Comparison of ENCODE assay signal across 1 cellular context in the genomic region with DNA sequence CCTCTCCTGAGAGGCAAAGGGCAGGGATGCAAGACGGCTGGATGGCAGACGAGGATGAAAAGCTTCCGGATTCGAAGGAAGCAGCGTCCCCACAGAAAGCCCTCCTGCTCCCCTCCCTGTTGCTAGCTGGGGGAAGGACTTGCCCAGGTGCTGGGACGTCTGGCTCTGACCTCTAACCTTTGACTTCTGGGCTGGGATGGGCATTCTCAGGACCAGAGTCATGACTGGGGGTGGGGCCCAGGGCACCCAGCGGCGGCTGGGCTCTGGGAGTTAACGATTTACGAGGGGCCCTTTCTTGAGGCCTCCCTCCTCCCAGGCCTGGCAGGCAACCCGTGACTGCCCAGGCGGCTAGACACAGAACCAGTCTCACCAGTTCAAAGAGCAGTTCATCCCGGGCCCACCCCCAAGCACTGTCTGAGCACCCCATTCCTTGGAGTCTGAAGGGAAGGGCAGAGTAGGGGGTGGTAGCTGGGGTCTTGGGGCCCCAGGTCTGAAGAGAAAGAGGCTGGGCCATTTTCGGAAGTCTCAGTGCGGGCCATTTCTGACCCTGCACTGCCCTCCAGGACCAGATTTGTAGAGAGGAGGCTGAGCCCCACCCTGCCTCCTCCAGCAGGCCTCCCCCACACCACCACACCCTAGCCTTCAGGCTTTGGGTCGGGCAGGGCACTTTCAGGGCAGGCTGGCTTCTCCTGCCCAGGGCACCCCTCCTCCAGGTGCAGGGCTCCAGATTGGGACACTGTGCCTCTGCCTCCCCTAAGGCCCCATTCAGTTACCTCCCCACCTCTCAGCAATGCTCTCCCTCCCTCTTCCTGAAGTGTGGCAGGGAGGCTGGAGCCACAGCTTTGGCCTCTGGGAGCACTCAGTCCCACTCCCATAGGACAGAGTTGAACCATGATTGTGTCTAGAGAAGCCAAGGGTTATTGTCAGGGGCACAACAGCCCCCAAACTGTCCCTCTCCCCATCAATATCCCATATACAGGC.
TF ChIP-seq lines count a peak whose summit lies in the region.

No MANE protein-coding gene starts in this region.

TF ChIP-seq in HepG2, 621 proteins besides CTCF, POLR2A, EP300 and RAD21 (continued from another document and continues in another):
- TF ChIP-seq, protein P1, sequence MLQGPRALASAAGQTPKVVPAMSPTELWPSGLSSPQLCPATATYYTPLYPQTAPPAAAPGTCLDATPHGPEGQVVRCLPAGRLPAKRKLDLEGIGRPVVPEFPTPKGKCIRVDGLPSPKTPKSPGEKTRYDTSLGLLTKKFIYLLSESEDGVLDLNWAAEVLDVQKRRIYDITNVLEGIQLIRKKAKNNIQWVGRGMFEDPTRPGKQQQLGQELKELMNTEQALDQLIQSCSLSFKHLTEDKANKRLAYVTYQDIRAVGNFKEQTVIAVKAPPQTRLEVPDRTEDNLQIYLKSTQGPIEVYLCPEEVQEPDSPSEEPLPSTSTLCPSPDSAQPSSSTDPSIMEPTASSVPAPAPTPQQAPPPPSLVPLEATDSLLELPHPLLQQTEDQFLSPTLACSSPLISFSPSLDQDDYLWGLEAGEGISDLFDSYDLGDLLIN (CRISPR knock-in tag; IDR thresholded peaks at IDR 0.05; ENCODE audit: borderline replicate concordance) = no peak
- TF ChIP-seq, protein P2, sequence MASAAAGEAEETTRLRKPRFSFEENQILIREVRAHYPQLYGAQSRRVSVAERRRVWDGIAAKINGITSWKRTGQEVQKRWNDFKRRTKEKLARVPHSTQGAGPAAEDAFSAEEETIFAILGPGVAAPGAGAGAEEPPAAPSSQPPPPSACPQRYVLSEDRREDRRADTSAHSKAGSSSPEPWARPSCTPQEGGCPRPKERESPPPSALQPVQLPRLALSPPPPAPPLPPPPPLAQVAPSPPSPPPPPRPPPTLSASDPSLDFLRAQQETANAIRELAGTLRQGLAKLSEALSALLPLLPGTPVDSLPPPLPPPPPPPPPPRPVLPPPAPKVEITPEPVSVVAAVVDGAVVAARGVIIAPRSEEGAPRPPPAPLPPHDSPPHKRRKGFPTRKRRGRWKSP (CRISPR knock-in tag; IDR thresholded peaks at IDR 0.05) = no peak
- TF ChIP-seq, protein P3, sequence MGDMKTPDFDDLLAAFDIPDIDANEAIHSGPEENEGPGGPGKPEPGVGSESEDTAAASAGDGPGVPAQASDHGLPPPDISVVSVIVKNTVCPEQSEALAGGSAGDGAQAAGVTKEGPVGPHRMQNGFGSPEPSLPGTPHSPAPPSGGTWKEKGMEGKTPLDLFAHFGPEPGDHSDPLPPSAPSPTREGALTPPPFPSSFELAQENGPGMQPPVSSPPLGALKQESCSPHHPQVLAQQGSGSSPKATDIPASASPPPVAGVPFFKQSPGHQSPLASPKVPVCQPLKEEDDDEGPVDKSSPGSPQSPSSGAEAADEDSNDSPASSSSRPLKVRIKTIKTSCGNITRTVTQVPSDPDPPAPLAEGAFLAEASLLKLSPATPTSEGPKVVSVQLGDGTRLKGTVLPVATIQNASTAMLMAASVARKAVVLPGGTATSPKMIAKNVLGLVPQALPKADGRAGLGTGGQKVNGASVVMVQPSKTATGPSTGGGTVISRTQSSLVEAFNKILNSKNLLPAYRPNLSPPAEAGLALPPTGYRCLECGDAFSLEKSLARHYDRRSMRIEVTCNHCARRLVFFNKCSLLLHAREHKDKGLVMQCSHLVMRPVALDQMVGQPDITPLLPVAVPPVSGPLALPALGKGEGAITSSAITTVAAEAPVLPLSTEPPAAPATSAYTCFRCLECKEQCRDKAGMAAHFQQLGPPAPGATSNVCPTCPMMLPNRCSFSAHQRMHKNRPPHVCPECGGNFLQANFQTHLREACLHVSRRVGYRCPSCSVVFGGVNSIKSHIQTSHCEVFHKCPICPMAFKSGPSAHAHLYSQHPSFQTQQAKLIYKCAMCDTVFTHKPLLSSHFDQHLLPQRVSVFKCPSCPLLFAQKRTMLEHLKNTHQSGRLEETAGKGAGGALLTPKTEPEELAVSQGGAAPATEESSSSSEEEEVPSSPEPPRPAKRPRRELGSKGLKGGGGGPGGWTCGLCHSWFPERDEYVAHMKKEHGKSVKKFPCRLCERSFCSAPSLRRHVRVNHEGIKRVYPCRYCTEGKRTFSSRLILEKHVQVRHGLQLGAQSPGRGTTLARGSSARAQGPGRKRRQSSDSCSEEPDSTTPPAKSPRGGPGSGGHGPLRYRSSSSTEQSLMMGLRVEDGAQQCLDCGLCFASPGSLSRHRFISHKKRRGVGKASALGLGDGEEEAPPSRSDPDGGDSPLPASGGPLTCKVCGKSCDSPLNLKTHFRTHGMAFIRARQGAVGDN (CRISPR knock-in tag; IDR thresholded peaks at IDR 0.05) = peak; percentile 96
- TF ChIP-seq MED8 (CRISPR knock-in tag; IDR thresholded peaks at IDR 0.05; ENCODE audit: insufficient replicate concordance) = peak; percentile 53
- TF ChIP-seq, protein P4, sequence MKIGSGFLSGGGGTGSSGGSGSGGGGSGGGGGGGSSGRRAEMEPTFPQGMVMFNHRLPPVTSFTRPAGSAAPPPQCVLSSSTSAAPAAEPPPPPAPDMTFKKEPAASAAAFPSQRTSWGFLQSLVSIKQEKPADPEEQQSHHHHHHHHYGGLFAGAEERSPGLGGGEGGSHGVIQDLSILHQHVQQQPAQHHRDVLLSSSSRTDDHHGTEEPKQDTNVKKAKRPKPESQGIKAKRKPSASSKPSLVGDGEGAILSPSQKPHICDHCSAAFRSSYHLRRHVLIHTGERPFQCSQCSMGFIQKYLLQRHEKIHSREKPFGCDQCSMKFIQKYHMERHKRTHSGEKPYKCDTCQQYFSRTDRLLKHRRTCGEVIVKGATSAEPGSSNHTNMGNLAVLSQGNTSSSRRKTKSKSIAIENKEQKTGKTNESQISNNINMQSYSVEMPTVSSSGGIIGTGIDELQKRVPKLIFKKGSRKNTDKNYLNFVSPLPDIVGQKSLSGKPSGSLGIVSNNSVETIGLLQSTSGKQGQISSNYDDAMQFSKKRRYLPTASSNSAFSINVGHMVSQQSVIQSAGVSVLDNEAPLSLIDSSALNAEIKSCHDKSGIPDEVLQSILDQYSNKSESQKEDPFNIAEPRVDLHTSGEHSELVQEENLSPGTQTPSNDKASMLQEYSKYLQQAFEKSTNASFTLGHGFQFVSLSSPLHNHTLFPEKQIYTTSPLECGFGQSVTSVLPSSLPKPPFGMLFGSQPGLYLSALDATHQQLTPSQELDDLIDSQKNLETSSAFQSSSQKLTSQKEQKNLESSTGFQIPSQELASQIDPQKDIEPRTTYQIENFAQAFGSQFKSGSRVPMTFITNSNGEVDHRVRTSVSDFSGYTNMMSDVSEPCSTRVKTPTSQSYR (CRISPR knock-in tag; IDR thresholded peaks at IDR 0.05; ENCODE audit: borderline replicate concordance) = peak; percentile 82
- TF ChIP-seq, protein P5, sequence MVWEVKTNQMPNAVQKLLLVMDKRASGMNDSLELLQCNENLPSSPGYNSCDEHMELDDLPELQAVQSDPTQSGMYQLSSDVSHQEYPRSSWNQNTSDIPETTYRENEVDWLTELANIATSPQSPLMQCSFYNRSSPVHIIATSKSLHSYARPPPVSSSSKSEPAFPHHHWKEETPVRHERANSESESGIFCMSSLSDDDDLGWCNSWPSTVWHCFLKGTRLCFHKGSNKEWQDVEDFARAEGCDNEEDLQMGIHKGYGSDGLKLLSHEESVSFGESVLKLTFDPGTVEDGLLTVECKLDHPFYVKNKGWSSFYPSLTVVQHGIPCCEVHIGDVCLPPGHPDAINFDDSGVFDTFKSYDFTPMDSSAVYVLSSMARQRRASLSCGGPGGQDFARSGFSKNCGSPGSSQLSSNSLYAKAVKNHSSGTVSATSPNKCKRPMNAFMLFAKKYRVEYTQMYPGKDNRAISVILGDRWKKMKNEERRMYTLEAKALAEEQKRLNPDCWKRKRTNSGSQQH (CRISPR knock-in tag; IDR thresholded peaks at IDR 0.05; ENCODE audit: low read depth) = no peak
- TF ChIP-seq, protein P6, sequence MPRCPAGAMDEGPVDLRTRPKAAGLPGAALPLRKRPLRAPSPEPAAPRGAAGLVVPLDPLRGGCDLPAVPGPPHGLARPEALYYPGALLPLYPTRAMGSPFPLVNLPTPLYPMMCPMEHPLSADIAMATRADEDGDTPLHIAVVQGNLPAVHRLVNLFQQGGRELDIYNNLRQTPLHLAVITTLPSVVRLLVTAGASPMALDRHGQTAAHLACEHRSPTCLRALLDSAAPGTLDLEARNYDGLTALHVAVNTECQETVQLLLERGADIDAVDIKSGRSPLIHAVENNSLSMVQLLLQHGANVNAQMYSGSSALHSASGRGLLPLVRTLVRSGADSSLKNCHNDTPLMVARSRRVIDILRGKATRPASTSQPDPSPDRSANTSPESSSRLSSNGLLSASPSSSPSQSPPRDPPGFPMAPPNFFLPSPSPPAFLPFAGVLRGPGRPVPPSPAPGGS (CRISPR knock-in tag; IDR thresholded peaks at IDR 0.05) = no peak
- no peak for TF ChIP-seq CHD4 (IDR thresholded peaks at IDR 0.05; ENCODE audit: borderline replicate concordance, low read length)
- TF ChIP-seq SRY (CRISPR knock-in tag; IDR thresholded peaks at IDR 0.05) = peak; percentile 46; the same call in 1 of the 2 replicates
- TF ChIP-seq, protein P7, sequence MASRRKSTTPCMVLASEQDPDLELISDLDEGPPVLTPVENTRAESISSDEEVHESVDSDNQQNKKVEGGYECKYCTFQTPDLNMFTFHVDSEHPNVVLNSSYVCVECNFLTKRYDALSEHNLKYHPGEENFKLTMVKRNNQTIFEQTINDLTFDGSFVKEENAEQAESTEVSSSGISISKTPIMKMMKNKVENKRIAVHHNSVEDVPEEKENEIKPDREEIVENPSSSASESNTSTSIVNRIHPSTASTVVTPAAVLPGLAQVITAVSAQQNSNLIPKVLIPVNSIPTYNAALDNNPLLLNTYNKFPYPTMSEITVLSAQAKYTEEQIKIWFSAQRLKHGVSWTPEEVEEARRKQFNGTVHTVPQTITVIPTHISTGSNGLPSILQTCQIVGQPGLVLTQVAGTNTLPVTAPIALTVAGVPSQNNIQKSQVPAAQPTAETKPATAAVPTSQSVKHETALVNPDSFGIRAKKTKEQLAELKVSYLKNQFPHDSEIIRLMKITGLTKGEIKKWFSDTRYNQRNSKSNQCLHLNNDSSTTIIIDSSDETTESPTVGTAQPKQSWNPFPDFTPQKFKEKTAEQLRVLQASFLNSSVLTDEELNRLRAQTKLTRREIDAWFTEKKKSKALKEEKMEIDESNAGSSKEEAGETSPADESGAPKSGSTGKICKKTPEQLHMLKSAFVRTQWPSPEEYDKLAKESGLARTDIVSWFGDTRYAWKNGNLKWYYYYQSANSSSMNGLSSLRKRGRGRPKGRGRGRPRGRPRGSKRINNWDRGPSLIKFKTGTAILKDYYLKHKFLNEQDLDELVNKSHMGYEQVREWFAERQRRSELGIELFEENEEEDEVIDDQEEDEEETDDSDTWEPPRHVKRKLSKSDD (CRISPR knock-in tag; IDR thresholded peaks at IDR 0.05; ENCODE audit: low read depth) = peak; percentile 83
- TF ChIP-seq, protein P8, sequence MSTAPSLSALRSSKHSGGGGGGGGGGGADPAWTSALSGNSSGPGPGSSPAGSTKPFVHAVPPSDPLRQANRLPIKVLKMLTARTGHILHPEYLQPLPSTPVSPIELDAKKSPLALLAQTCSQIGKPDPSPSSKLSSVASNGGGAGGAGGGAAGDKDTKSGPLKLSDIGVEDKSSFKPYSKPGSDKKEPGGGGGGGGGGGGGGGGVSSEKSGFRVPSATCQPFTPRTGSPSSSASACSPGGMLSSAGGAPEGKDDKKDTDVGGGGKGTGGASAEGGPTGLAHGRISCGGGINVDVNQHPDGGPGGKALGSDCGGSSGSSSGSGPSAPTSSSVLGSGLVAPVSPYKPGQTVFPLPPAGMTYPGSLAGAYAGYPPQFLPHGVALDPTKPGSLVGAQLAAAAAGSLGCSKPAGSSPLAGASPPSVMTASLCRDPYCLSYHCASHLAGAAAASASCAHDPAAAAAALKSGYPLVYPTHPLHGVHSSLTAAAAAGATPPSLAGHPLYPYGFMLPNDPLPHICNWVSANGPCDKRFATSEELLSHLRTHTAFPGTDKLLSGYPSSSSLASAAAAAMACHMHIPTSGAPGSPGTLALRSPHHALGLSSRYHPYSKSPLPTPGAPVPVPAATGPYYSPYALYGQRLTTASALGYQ (CRISPR knock-in tag; IDR thresholded peaks at IDR 0.05) = peak; percentile 58; the same call in 1 of the 2 replicates
- no peak for TF ChIP-seq DNMT3B (CRISPR knock-in tag; conservative IDR thresholded peaks at IDR 0.05)
- 0 out of 2 replicates have a peak, but pooled peaks have one; percentile 37 for TF ChIP-seq TMF1 (CRISPR knock-in tag; IDR thresholded peaks at IDR 0.05; ENCODE audit: low read depth)
- TF ChIP-seq NKX3-1 (CRISPR knock-in tag; IDR thresholded peaks at IDR 0.05) = no peak
- 0 out of 2 replicates have a peak, but pooled peaks have one; percentile 51 for TF ChIP-seq ZMAT3 (CRISPR knock-in tag; conservative IDR thresholded peaks at IDR 0.05)
- TF ChIP-seq, protein P9, sequence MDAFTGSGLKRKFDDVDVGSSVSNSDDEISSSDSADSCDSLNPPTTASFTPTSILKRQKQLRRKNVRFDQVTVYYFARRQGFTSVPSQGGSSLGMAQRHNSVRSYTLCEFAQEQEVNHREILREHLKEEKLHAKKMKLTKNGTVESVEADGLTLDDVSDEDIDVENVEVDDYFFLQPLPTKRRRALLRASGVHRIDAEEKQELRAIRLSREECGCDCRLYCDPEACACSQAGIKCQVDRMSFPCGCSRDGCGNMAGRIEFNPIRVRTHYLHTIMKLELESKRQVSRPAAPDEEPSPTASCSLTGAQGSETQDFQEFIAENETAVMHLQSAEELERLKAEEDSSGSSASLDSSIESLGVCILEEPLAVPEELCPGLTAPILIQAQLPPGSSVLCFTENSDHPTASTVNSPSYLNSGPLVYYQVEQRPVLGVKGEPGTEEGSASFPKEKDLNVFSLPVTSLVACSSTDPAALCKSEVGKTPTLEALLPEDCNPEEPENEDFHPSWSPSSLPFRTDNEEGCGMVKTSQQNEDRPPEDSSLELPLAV (CRISPR knock-in tag; conservative IDR thresholded peaks at IDR 0.05; ENCODE audit: low read depth) = no peak
- no peak for TF ChIP-seq ZNF781 (CRISPR knock-in tag; IDR thresholded peaks at IDR 0.05; ENCODE audit: borderline replicate concordance, not compliant biosample characterization)
- TF ChIP-seq, protein P10, sequence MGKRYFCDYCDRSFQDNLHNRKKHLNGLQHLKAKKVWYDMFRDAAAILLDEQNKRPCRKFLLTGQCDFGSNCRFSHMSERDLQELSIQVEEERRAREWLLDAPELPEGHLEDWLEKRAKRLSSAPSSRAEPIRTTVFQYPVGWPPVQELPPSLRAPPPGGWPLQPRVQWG (CRISPR knock-in tag; IDR thresholded peaks at IDR 0.05; ENCODE audit: borderline replicate concordance, low read depth) = no peak
- TF ChIP-seq ASH2L (IDR thresholded peaks at IDR 0.05; ENCODE audit: insufficient read length, low read depth, low read length) = peak; percentile 51
- TF ChIP-seq GLI4 (CRISPR knock-in tag; IDR thresholded peaks at IDR 0.05; ENCODE audit: borderline replicate concordance) = no peak; the same call in 1 of the 2 replicates
- TF ChIP-seq POLR2G (IDR thresholded peaks at IDR 0.05; ENCODE audit: low read depth, low read length) = peak; percentile 71
- peak; percentile 81 for TF ChIP-seq MEIS1 (CRISPR knock-in tag; IDR thresholded peaks at IDR 0.05; ENCODE audit: borderline replicate concordance)
- TF ChIP-seq, protein P11, sequence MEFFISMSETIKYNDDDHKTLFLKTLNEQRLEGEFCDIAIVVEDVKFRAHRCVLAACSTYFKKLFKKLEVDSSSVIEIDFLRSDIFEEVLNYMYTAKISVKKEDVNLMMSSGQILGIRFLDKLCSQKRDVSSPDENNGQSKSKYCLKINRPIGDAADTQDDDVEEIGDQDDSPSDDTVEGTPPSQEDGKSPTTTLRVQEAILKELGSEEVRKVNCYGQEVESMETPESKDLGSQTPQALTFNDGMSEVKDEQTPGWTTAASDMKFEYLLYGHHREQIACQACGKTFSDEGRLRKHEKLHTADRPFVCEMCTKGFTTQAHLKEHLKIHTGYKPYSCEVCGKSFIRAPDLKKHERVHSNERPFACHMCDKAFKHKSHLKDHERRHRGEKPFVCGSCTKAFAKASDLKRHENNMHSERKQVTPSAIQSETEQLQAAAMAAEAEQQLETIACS (CRISPR knock-in tag; IDR thresholded peaks at IDR 0.05) = no peak
